In the genomic region with DNA sequence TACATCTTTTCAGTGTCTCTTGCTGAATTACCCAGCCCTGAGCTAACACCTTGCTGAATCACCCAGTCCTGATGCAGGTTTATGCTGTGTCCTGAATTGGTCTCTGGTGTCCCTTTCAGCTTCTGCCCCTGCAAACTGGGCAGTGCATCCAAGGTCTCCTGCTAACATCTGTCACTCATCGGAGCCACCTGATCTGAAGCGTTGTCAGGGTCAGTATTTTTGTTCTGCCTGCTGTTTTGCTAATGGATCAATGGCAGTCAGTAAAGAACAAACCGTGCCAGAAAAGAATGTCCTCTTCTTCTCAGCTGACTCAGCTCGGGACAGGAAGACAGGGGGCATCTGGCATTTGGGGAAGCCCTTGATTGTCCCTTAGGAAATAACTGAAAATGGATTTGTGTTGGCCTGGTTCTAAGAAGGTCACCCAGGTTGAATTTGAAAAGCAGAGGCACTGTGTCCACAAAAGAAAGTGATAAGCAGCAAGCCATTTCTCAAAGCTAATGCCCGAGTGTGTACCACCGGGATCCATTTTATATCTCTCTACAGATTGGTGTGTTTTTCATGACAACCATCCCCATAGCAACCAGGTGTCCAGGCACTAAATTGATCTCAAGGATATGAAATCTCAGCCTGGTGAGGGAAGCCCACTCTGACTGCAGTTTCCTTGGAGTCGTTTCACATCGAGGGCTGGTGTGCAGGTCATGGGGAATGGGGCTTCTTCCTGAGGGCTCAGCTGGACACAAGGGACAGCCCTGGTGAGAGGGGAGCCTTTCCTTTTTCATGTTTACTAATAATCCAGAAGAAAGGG, we compare ENCODE assay signal across 13 cellular contexts.
DNase-seq lines count a peak whose midpoint lies in the region; ATAC-seq and TF ChIP-seq lines count a peak whose summit lies in the region.
"Had no signal": no experiment of that assay in that cellular context is flagged by ENCODE, and none has a peak within 500 bp of the region (broad histone marks: within the 10 kb centered on the region; RNA-seq: fewer than 3 reads in every experiment).

No MANE protein-coding gene starts in this region.

- H3K4me3 ChIP-seq in esophagus muscularis mucosa: no peak overlapping the region
- H3K4me3 ChIP-seq in osteoblast (ENCODE audit: insufficient read depth, low read length): no peak overlapping the region
- H3K4me3 ChIP-seq in uterus: no peak overlapping the region

- TF ChIP-seq CTCF in esophagus muscularis mucosa (IDR thresholded peaks at IDR 0.05) (no peak), osteoblast (IDR thresholded peaks at IDR 0.05; ENCODE audit: extremely low read depth, low read depth, low read length) (no peak), uterus (IDR thresholded peaks at IDR 0.05) (no peak)

- H3K4me2 ChIP-seq in osteoblast (ENCODE audit: insufficient read depth, low read length): no peak overlapping the region

- TF ChIP-seq EP300 in esophagus muscularis mucosa (IDR thresholded peaks at IDR 0.05): peak; percentile 25

- intact Hi-C loops in cardiac septum (cut with DNase I) (loop anchor here (1.0 to 5.0 kb wide), 4 partner anchors 19 to 263 kb away; no protein-coding TSS in a partner anchor), Right ventricle myocardium superior (cut with DNase I) (loop anchor here (5.0 to 10.0 kb wide), 5 partner anchors 165 to 278 kb away; no protein-coding TSS in a partner anchor), esophagus muscularis mucosa (cut with DNase I) (loop anchor here (2.0 to 10.0 kb wide), 6 partner anchors 107 to 278 kb away; no protein-coding TSS in a partner anchor), uterus (cut with DNase I; ENCODE audit: low total_unique reads) (loop anchor here (10.0 kb wide), 2 partner anchors 265 to 355 kb away; no protein-coding TSS in a partner anchor)

- H3K9me3 ChIP-seq in esophagus muscularis mucosa (no peaks in the 10 kb centered on the region), osteoblast (ENCODE audit: low read depth, low read length) (no peaks in the 10 kb centered on the region), uterus (no peaks in the 10 kb centered on the region)

- H3K27me3 ChIP-seq in esophagus muscularis mucosa: no peaks in the 10 kb centered on the region
- no peaks in the 10 kb centered on the region for H3K27me3 ChIP-seq in osteoblast (ENCODE audit: insufficient read depth, low read length)
- no peaks in the 10 kb centered on the region for H3K27me3 ChIP-seq in uterus

- H3K4me1 ChIP-seq in esophagus muscularis mucosa (peaks cover 89 to 94% (median 93%) of the 10 kb centered on the region in 4 donors), osteoblast (ENCODE audit: insufficient read depth, low read length) (peaks cover 62% of the 10 kb centered on the region), uterus (peaks cover 26 to 40% of the 10 kb centered on the region in 2 donors)

- DNase-seq in cardiac septum (ENCODE audit: low spot score) (peak; percentile 35), Right ventricle myocardium superior (no peak), esophagus muscularis mucosa (ENCODE audit: extremely low spot score) (no peak), osteoblast (ENCODE audit: insufficient read length, low spot score, missing footprints) (no peak), uterus (no peak), NCI-H774 (lab: John Stamatoyannopoulos, UW) (no peak)
- DNase-seq in stimulated activated naive CD4-positive, alpha-beta T cell treated with Interleukin-2 at 50 U/mL for 16 hours (lab: John Stamatoyannopoulos, UW): no peak
- no peak for DNase-seq in activated CD4-positive, CD25-positive, alpha-beta regulatory T cell (lab: John Stamatoyannopoulos, UW)
- DNase-seq: GDM1; KG1; NCI-H446 treated with DMSO at 0.1 percent for 48 hours; stimulated activated naive CD8-positive, alpha-beta T cell treated with anti-CD3 and anti-CD28 coated beads, Interleukin-15, Interleukin-2, amounts not matched to agents 100 U/mL and 50 U/mL, for 24 hours; SW 1271 had no signal

- H2AFZ ChIP-seq in osteoblast (ENCODE audit: low read length): no peak overlapping the region

- WGBS in esophagus muscularis mucosa: 71% methylated on average over 8 of the region's 8 CpGs

- ATAC-seq in Right ventricle myocardium superior (ENCODE audit: poor library complexity): no peak
- ATAC-seq: stimulated activated naive CD8-positive, alpha-beta T cell treated with anti-CD3 and anti-CD28 coated beads, Interleukin-15, Interleukin-2, amounts not matched to agents 100 U/mL and 50 U/mL, for 24 hours had no signal

- H4K20me1 ChIP-seq in osteoblast (ENCODE audit: insufficient read depth, low read length): no peaks in the 10 kb centered on the region

- TF ChIP-seq POLR2A in esophagus muscularis mucosa (IDR thresholded peaks at IDR 0.05; ENCODE audit: low read depth) (no peak), uterus (IDR thresholded peaks at IDR 0.05) (no peak)

- no peaks in the 10 kb centered on the region for H3K79me2 ChIP-seq in osteoblast (ENCODE audit: insufficient read depth, low read length)

- H3K27ac ChIP-seq in esophagus muscularis mucosa (replicated peaks in 1 of 4): peak overlapping the region; percentile 91 to 98 (median 98)
- H3K27ac ChIP-seq in osteoblast (ENCODE audit: low read depth, low read length): peak overlapping the region; percentile 36
- H3K27ac ChIP-seq in uterus: peak overlapping the region; percentile 96 to 98

- H3K36me3 ChIP-seq in esophagus muscularis mucosa (no peaks in the 10 kb centered on the region), osteoblast (ENCODE audit: insufficient read depth, low read length) (no peaks in the 10 kb centered on the region), uterus (no peaks in the 10 kb centered on the region)

Comparison
In these comparisons a context has a peak if more than half of its experiments do, and no peak if none do; other contexts are left out.
1. H3K27ac ChIP-seq: peak in every context shown above with its lines; median percentile 98 in esophagus muscularis mucosa; 97 in uterus; 36 in osteoblast.